In genomic region chr3:154758109-154758868, GRCh38 we compare ENCODE assay signal across 8 cellular contexts.
DNase-seq lines count a peak whose midpoint lies in the region; ATAC-seq, FAIRE-seq and TF ChIP-seq lines count a peak whose summit lies in the region.

No MANE protein-coding gene starts in this region.

- H3K9me3 ChIP-seq in MM.1S (replicated peaks; ENCODE audit: insufficient read depth, low read length) (no peaks in the 10 kb centered on the region), right lobe of liver (no peaks in the 10 kb centered on the region)

- DNase-seq in DMS153 treated with DMSO at 0.1 percent for 48 hours (lab: John Stamatoyannopoulos, UW; ENCODE audit: unreplicated experiment), result peak; percentile 63
- DNase-seq in MM.1S, result peak; percentile 51
- DNase-seq in right lobe of liver, result no peak
- no peak for DNase-seq in GM19239 (ENCODE audit: insufficient read length, low spot score)
- DNase-seq in amygdala (lab: John Stamatoyannopoulos, UW), result no peak
- DNase-seq in effector CD8-positive, alpha-beta T cell (lab: John Stamatoyannopoulos, UW), result no peak

- no peaks in the 10 kb centered on the region for H3K79me2 ChIP-seq in MM.1S (ENCODE audit: low read length)

- H3K27me3 ChIP-seq in MM.1S (replicated peaks; ENCODE audit: insufficient read depth, low read length) (no peaks in the 10 kb centered on the region), right lobe of liver (no peaks in the 10 kb centered on the region)

- FAIRE-seq in GM19239 (lab: Jason Lieb, UNC), result no peak

- H4K20me1 ChIP-seq in MM.1S (ENCODE audit: insufficient read depth, low read length), result no peaks in the 10 kb centered on the region

- peak; percentile 59 for TF ChIP-seq CTCF in MM.1S (IDR thresholded peaks at IDR 0.05; ENCODE audit: low read length)
- TF ChIP-seq CTCF in VCaP (conservative IDR thresholded peaks at IDR 0.05), result peak; percentile 75
- TF ChIP-seq CTCF in right lobe of liver (IDR thresholded peaks at IDR 0.05), result peak; percentile 19 to 29 (median 26)

- no peak for TF ChIP-seq POLR2A in right lobe of liver (IDR thresholded peaks at IDR 0.05)

- no peak overlapping the region for H2AFZ ChIP-seq in MM.1S (ENCODE audit: low read length)

- no peaks in the 10 kb centered on the region for H3K9me2 ChIP-seq in MM.1S (replicated peaks; ENCODE audit: insufficient read depth, low read length)

- WGBS in right lobe of liver (ENCODE audit: insufficient coverage, low coverage, low lambda C conversion rate, missing lambda C conversion rate), result 23% methylated on average over 5 of the region's 5 CpGs

- intact Hi-C loops in right lobe of liver (cut with DNase I), result no loop called here

- H3K4me2 ChIP-seq in MM.1S (ENCODE audit: low read depth, low read length), result no peak overlapping the region

- H3K4me3 ChIP-seq in MM.1S (ENCODE audit: low read length) (no peak overlapping the region), right lobe of liver (no peak overlapping the region)

- H3K9ac ChIP-seq in MM.1S (ENCODE audit: low read length), result no peak overlapping the region

- ATAC-seq in right lobe of liver (no peak), GM19395 (IDR thresholded peaks at IDR 0.05; ENCODE audit: unreplicated experiment) (no peak)

- H3K4me1 ChIP-seq in MM.1S (ENCODE audit: low read length) (no peaks in the 10 kb centered on the region), right lobe of liver (no peaks in the 10 kb centered on the region)

- no peaks in the 10 kb centered on the region for H3F3A ChIP-seq in MM.1S (ENCODE audit: insufficient read depth, low read length)

- no peaks in the 10 kb centered on the region for H3K36me3 ChIP-seq in MM.1S (replicated peaks; ENCODE audit: insufficient read depth, low read length)
- no peaks in the 10 kb centered on the region for H3K36me3 ChIP-seq in right lobe of liver

- H3K27ac ChIP-seq in MM.1S (ENCODE audit: low read length), result no peak overlapping the region
- H3K27ac ChIP-seq in VCaP, result peak overlapping the region; percentile 50
- H3K27ac ChIP-seq in right lobe of liver, result no peak overlapping the region

Comparison
In these comparisons a context has a peak if more than half of its experiments do, and no peak if none do; other contexts are left out.
1. DNase-seq: peak in DMS153 treated with DMSO at 0.1 percent for 48 hours (single experiment) and MM.1S (single experiment); none in right lobe of liver (0 of 3), GM19239 (single experiment), amygdala (0 of 56) and effector CD8-positive, alpha-beta T cell (single experiment).
2. Peak in every context shown above with its lines, with median percentiles within 50 percentile points of each other: CTCF ChIP-seq.